Comparison of ENCODE assay signal across 18 cellular contexts in genomic region chr16:35305476-35305875, GRCh38.
DNase-seq lines count a peak whose midpoint lies in the region; ATAC-seq and TF ChIP-seq lines count a peak whose summit lies in the region.
"Had no signal": no experiment of that assay in that cellular context is flagged by ENCODE, and none has a peak within 500 bp of the region (broad histone marks: within the 10 kb centered on the region; RNA-seq: fewer than 3 reads in every experiment).

No MANE protein-coding gene starts in this region.

- peaks cover 30% of the 10 kb centered on the region for H3K4me1 Mint-ChIP-seq in MCF 10A (ENCODE audit: insufficient read depth, unreplicated experiment)
- H3K4me1 Mint-ChIP-seq in activated CD8-positive, alpha-beta T cell treated with anti-CD3 and anti-CD28 coated beads, Interleukin-2, amount 10 ng/mL, durations not matched to agents 7 days and 5 days (ENCODE audit: low read depth) = no peaks in the 10 kb centered on the region
- H3K4me1 Mint-ChIP-seq: CD8-positive, alpha-beta memory T cell had no signal

- H3K36me3 ChIP-seq in breast epithelium (no peaks in the 10 kb centered on the region), esophagus squamous epithelium (no peaks in the 10 kb centered on the region)
- H3K36me3 ChIP-seq: BLaER1 treated with 17β-estradiol and CSF1 and Interleukin-3, amounts not matched to agents 10 nM and 100 nM; MG63; Peyer's patch had no signal

- H3K4me1 ChIP-seq in breast epithelium (no peaks in the 10 kb centered on the region), esophagus squamous epithelium (peaks cover 0 to 58% (median 30%) of the 10 kb centered on the region in 3 donors)
- H3K4me1 ChIP-seq: BLaER1 treated with 17β-estradiol and CSF1 and Interleukin-3, amounts not matched to agents 10 nM and 100 nM; Peyer's patch had no signal

- TF ChIP-seq CTCF in MCF 10A (IDR thresholded peaks at IDR 0.05; ENCODE audit: unreplicated experiment) (no peak), breast epithelium (IDR thresholded peaks at IDR 0.05) (no peak), esophagus squamous epithelium (IDR thresholded peaks at IDR 0.05) (no peak)

- WGBS in esophagus squamous epithelium, 2 donors = 22 to 54% methylated on average over 1 of the region's 1 CpG

- DNase-seq in MCF 10A (ENCODE audit: unreplicated experiment) (peak; percentile 85), breast epithelium (ENCODE audit: low spot score in 2 of 2) (no peak), SK-MEL-5 (ENCODE audit: low read depth, low spot score) (peak; percentile 46), esophagus squamous epithelium (lab: John Stamatoyannopoulos, UW) (no peak), globus pallidus (ENCODE audit: low spot score) (no peak), T-helper 1 cell (no peak)
- DNase-seq in activated CD8-positive, alpha-beta T cell treated with anti-CD3 and anti-CD28 coated beads, Interleukin-2, amount 10 ng/mL, durations not matched to agents 7 days and 5 days = no peak
- DNase-seq: CD8-positive, alpha-beta memory T cell; GF-D8; MG63; NCI-H1092; NCI-H146; NCI-H510A; NCI-H774; Peyer's patch had no signal

- in situ Hi-C loops in SK-MEL-5 (cut with HindIII; ENCODE audit: low pct_unique_long_range_greater_than_20kb, low sequenced_read_pairs) = no loop called here

- TF ChIP-seq POLR2A in breast epithelium (IDR thresholded peaks at IDR 0.05) (no peak), esophagus squamous epithelium (IDR thresholded peaks at IDR 0.05) (no peak)

- H3K27me3 ChIP-seq in breast epithelium (no peaks in the 10 kb centered on the region), esophagus squamous epithelium (no peaks in the 10 kb centered on the region)
- H3K27me3 ChIP-seq: BLaER1 treated with 17β-estradiol and CSF1 and Interleukin-3, amounts not matched to agents 10 nM and 100 nM; MG63; Peyer's patch had no signal

- ATAC-seq in activated CD8-positive, alpha-beta T cell treated with anti-CD3 and anti-CD28 coated beads, Interleukin-2, amount 10 ng/mL, durations not matched to agents 7 days and 5 days = no peak
- no peak for ATAC-seq in HG02588 (IDR thresholded peaks at IDR 0.05; ENCODE audit: unreplicated experiment)

- no TSS peak for BruUV-seq in MCF 10A (replicated peaks; lab: Mats Ljungman, UMichigan)

- H3K9me3 ChIP-seq in breast epithelium = no peaks in the 10 kb centered on the region
- no peaks in the 10 kb centered on the region for H3K9me3 ChIP-seq in esophagus squamous epithelium
- H3K9me3 ChIP-seq: BLaER1 treated with 17β-estradiol and CSF1 and Interleukin-3, amounts not matched to agents 10 nM and 100 nM; MG63; Peyer's patch had no signal

- intact Hi-C loops in MCF 10A (cut with micrococcal nuclease) (no loop called here), breast epithelium (cut with DNase I; ENCODE audit: low total_unique reads) (no loop called here), esophagus squamous epithelium (cut with DNase I) (no loop called here)

- no peak overlapping the region for H3K4me3 Mint-ChIP-seq in MCF 10A (ENCODE audit: unreplicated experiment)
- H3K4me3 Mint-ChIP-seq in activated CD8-positive, alpha-beta T cell treated with anti-CD3 and anti-CD28 coated beads, Interleukin-2, amount 10 ng/mL, durations not matched to agents 7 days and 5 days = no peak overlapping the region
- H3K4me3 Mint-ChIP-seq: CD8-positive, alpha-beta memory T cell had no signal

- H3K36me3 Mint-ChIP-seq in MCF 10A (ENCODE audit: insufficient read depth, unreplicated experiment) = no peaks in the 10 kb centered on the region
- H3K36me3 Mint-ChIP-seq in activated CD8-positive, alpha-beta T cell treated with anti-CD3 and anti-CD28 coated beads, Interleukin-2, amount 10 ng/mL, durations not matched to agents 7 days and 5 days (ENCODE audit: low read depth) = no peaks in the 10 kb centered on the region
- H3K36me3 Mint-ChIP-seq: CD8-positive, alpha-beta memory T cell had no signal

- no peaks in the 10 kb centered on the region for H3K27me3 Mint-ChIP-seq in MCF 10A (ENCODE audit: insufficient read depth, unreplicated experiment)
- no peaks in the 10 kb centered on the region for H3K27me3 Mint-ChIP-seq in activated CD8-positive, alpha-beta T cell treated with anti-CD3 and anti-CD28 coated beads, Interleukin-2, amount 10 ng/mL, durations not matched to agents 7 days and 5 days (ENCODE audit: low read depth)
- H3K27me3 Mint-ChIP-seq: CD8-positive, alpha-beta memory T cell had no signal

- POLR2A ChIA-PET in MCF 10A (lab: Yijun Ruan, JAX) = interaction anchor here (0.8 to 1.4 kb wide), 2 partner anchors 59 to 65 kb away, joined by 3 to 5 read pairs; no protein-coding TSS in a partner anchor
- POLR2A ChIA-PET in activated CD8-positive, alpha-beta T cell treated with anti-CD3 and anti-CD28 coated beads, Interleukin-2, amount 10 ng/mL, durations not matched to agents 7 days and 5 days (lab: Charles Lee) = no interaction called here

- H3K27ac Mint-ChIP-seq in MCF 10A (ENCODE audit: low read depth, unreplicated experiment) = peak overlapping the region; percentile 62
- H3K27ac Mint-ChIP-seq in activated CD8-positive, alpha-beta T cell treated with anti-CD3 and anti-CD28 coated beads, Interleukin-2, amount 10 ng/mL, durations not matched to agents 7 days and 5 days = no peak overlapping the region
- H3K27ac Mint-ChIP-seq: CD8-positive, alpha-beta memory T cell had no signal

- no peak overlapping the region for H3K4me3 ChIP-seq in breast epithelium
- no peak overlapping the region for H3K4me3 ChIP-seq in esophagus squamous epithelium
- H3K4me3 ChIP-seq: BLaER1 treated with 17β-estradiol and CSF1 and Interleukin-3, amounts not matched to agents 10 nM and 100 nM; MG63; Peyer's patch had no signal

- CTCF ChIA-PET in MCF 10A (lab: Yijun Ruan, JAX) = no interaction called here
- CTCF ChIA-PET in activated CD8-positive, alpha-beta T cell treated with anti-CD3 and anti-CD28 coated beads, Interleukin-2, amount 10 ng/mL, durations not matched to agents 7 days and 5 days (lab: Charles Lee) = no interaction called here

- H3K9me3 Mint-ChIP-seq in MCF 10A (ENCODE audit: unreplicated experiment) = no peaks in the 10 kb centered on the region
- H3K9me3 Mint-ChIP-seq in activated CD8-positive, alpha-beta T cell treated with anti-CD3 and anti-CD28 coated beads, Interleukin-2, amount 10 ng/mL, durations not matched to agents 7 days and 5 days (ENCODE audit: insufficient read depth) = peaks cover 5% of the 10 kb centered on the region

- H3K27ac ChIP-seq in breast epithelium (no peak overlapping the region), esophagus squamous epithelium (peak overlapping the region; percentile 48 to 82 (median 63))
- H3K27ac ChIP-seq: BLaER1 treated with 17β-estradiol and CSF1 and Interleukin-3, amounts not matched to agents 10 nM and 100 nM; KMS-11; Peyer's patch had no signal

Comparison
In these comparisons a context has a peak if more than half of its experiments do, and no peak if none do; other contexts are left out.
1. DNase-seq: peak in MCF 10A (single experiment) and SK-MEL-5 (single experiment); none in breast epithelium (0 of 2), esophagus squamous epithelium (single experiment), activated CD8-positive, alpha-beta T cell treated with anti-CD3 and anti-CD28 coated beads, Interleukin-2, amount 10 ng/mL, durations not matched to agents 7 days and 5 days (single experiment), globus pallidus (single experiment) and T-helper 1 cell (0 of 5).
2. H3K27ac ChIP-seq: peak in esophagus squamous epithelium (4 of 4); none in breast epithelium (0 of 2).